18 cellular contexts compared by ENCODE assay signal in the genomic region with DNA sequence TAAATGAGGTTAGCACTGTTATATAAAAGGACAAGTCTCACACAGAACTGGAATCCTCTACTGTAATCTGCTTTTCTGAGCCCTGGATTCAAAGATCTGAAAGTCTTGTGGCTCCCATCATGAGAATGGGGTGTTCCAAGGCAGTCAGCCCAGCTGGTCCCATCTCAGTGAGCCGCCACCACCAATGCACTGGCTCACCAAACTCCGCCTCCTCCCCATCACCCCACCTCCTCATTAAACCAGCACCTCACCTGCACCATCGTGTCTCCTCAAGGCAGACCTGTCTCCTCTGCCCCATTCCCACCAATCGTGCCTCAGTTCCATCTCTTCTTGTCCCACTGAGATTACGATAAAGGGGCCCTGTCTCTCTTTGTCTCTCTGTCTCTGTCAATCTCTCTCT.
A peak's percentile ranks its signal among the peaks of the same experiment; 100 is the strongest.
DNase-seq lines count a peak whose midpoint lies in the region; ATAC-seq and TF ChIP-seq lines count a peak whose summit lies in the region.
"Had no signal": no experiment of that assay in that cellular context is flagged by ENCODE, and none has a peak within 500 bp of the region (broad histone marks: within the 10 kb centered on the region; RNA-seq: fewer than 3 reads in every experiment).

No MANE protein-coding gene starts in this region.

- ATAC-seq in Panc1 (no peak), gastroesophageal sphincter (no peak), HG02852 (IDR thresholded peaks at IDR 0.05; ENCODE audit: unreplicated experiment) (no peak)

- H3K4me1 ChIP-seq in Panc1 (ENCODE audit: control insufficient read depth, insufficient read depth, low read length) (peaks cover 26% of the 10 kb centered on the region), gastroesophageal sphincter (peaks cover 0 to 43% (median 22%) of the 10 kb centered on the region in 3 donors)

- peak; percentile 15 for DNase-seq in NCI-H1694 treated with DMSO at 0.1 percent for 48 hours (lab: John Stamatoyannopoulos, UW)
- DNase-seq in NCI-H1694 (lab: John Stamatoyannopoulos, UW): no peak
- DNase-seq in Panc1 (ENCODE audit: low read depth, low spot score): no peak
- no peak for DNase-seq in iPS-NIHi7 (ENCODE audit: extremely low spot score)
- no peak for DNase-seq in activated CD4-positive, alpha-beta T cell treated with anti-CD3 and anti-CD28 coated beads for 4 hours
- DNase-seq: CD4-positive, CD25-positive, alpha-beta regulatory T cell; DMS 273 treated with DMSO at 0.1 percent for 48 hours; H9; MM.1S; NCI-H146; NCI-H2081 treated with DMSO at 0.1 percent for 48 hours; NCI-H226; RPMI8226; SK-N-SH had no signal

- intact Hi-C loops in Panc1 (cut with micrococcal nuclease; ENCODE audit: unreplicated experiment): no loop called here

- H3K27ac ChIP-seq in Panc1 (ENCODE audit: low read length) (peak overlapping the region; percentile 92), gastroesophageal sphincter (peak overlapping the region in 3 of 4 donors; percentile 72 to 81 (median 79)), temporal lobe (ENCODE audit: low read depth, low read length) (peak overlapping the region; percentile 89)
- H3K27ac ChIP-seq: 22Rv1 had no signal

- BruUV-seq in Panc1 (replicated peaks; lab: Mats Ljungman, UMichigan): no TSS peak

- H3K27me3 ChIP-seq in Panc1 (ENCODE audit: control insufficient read depth, insufficient read depth, low read length) (no peaks in the 10 kb centered on the region), gastroesophageal sphincter (no peaks in the 10 kb centered on the region)

- POLR2A ChIA-PET in Panc1 (lab: Charles Lee): no interaction called here

- H3K4me3 ChIP-seq in Panc1 (ENCODE audit: low read depth in 2 of 2, low read length in 2 of 2): no peak overlapping the region
- no peak overlapping the region for H3K4me3 ChIP-seq in gastroesophageal sphincter

- CTCF ChIA-PET in Panc1 (lab: Charles Lee): no interaction called here

- no peak for TF ChIP-seq POLR2A in gastroesophageal sphincter (IDR thresholded peaks at IDR 0.05)

- TF ChIP-seq EP300 in gastroesophageal sphincter (IDR thresholded peaks at IDR 0.05): no peak

- H3K36me3 ChIP-seq in Panc1 (ENCODE audit: control insufficient read depth, insufficient read depth, low read length) (no peaks in the 10 kb centered on the region), gastroesophageal sphincter (no peaks in the 10 kb centered on the region)

- 86 to 92% methylated on average over 5 of the region's 5 CpGs for WGBS in gastroesophageal sphincter (ENCODE audit: low coverage in 1 of 2), 2 donors

- in situ Hi-C loops in Panc1 (cut with HindIII; ENCODE audit: low pct_unique_long_range_greater_than_20kb, low sequenced_read_pairs): no loop called here

- H3K9me3 ChIP-seq in Panc1 (ENCODE audit: control insufficient read depth, insufficient read depth, low read depth, low read length) (peaks cover 4% of the 10 kb centered on the region; the same call in 1 of the 2 replicates), gastroesophageal sphincter (peaks cover 0 to 3% (median 0%) of the 10 kb centered on the region in 3 donors)
- H3K9me3 ChIP-seq: SK-N-SH had no signal

- TF ChIP-seq CTCF in Panc1 (IDR thresholded peaks at IDR 0.05) (no peak), gastroesophageal sphincter (IDR thresholded peaks at IDR 0.05) (no peak)
